In the genomic region with DNA sequence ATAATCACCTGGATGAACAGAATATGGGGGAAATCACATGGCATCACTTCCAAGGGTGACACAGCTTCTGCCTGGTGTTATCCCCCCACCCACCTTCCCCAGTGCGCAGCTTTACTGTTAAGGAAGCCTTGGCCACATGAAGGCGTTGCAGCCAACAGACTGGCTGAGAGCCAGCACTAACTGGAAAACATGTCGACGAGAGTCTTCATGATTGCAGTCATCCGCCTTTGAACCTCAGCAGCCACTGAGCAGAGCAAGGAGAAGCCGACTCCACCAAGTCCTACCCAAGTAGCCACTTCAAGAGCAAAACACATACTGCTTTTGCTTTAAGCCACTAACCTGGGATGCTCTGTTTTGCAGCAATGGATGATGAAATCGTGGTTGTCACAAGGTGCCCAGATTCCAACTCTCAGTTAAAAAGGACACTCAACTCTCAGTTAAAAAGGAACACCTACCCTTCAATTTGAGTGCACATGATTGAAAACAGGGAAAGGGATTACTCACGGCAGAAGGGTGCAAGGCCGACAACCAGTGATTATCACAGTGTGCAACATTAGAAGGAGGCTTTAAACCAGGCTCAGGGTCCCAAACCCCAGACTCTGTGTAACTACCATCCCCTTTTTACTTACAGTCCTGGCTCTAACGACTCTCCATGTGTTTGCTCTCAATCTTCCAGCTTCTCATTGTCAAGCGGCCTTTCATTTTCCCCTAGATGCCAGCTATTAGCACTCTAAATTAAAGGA, we compare ENCODE assay signal across 8 cellular contexts.
A peak's percentile ranks its signal among the peaks of the same experiment; 100 is the strongest.
DNase-seq lines count a peak whose midpoint lies in the region; ATAC-seq and TF ChIP-seq lines count a peak whose summit lies in the region.

No MANE protein-coding gene starts in this region.

- POLR2A ChIA-PET in PC-3 (lab: Charles Lee; ENCODE audit: unreplicated experiment), result no interaction called here

- no peaks in the 10 kb centered on the region for H3K9me3 Mint-ChIP-seq in activated T-helper 17 cell treated with anti-CD3 and anti-CD28 coated beads, Interleukin-2, amount 50 U/mL, for 72 hours
- H3K9me3 Mint-ChIP-seq in natural killer cell, result no peaks in the 10 kb centered on the region

- H3K79me2 ChIP-seq in PC-3 (ENCODE audit: low read length), result no peaks in the 10 kb centered on the region

- H3K4me3 Mint-ChIP-seq in activated T-helper 17 cell treated with anti-CD3 and anti-CD28 coated beads, Interleukin-2, amount 50 U/mL, for 72 hours, result peak overlapping the region; percentile 79
- H3K4me3 Mint-ChIP-seq in natural killer cell, result peak overlapping the region; percentile 73

- H3K9ac ChIP-seq in stomach smooth muscle (ENCODE audit: low read length in 2 of 2), result no peak overlapping the region
- H3K9ac ChIP-seq in PC-3 (ENCODE audit: low read length), result no peak overlapping the region

- no peak for TF ChIP-seq CTCF in cardiac muscle cell (IDR thresholded peaks at IDR 0.05; ENCODE audit: low read depth, low read length)
- no peak for TF ChIP-seq CTCF in natural killer cell (IDR thresholded peaks at IDR 0.05)
- no peak for TF ChIP-seq CTCF in PC-3 (conservative IDR thresholded peaks at IDR 0.05; ENCODE audit: low read depth, low read length)

- CTCF ChIA-PET in PC-3 (lab: Charles Lee), result no interaction called here

- H3K4me3 ChIP-seq in cardiac muscle cell (no peak overlapping the region), stomach smooth muscle (ENCODE audit: low read length in 2 of 2) (no peak overlapping the region), PC-3 (ENCODE audit: low read length) (no peak overlapping the region)

- peak overlapping the region; percentile 59 for H3K27ac ChIP-seq in cardiac muscle cell
- peak overlapping the region; percentile 32 for H3K27ac ChIP-seq in stomach smooth muscle (ENCODE audit: low read length)
- no peak overlapping the region for H3K27ac ChIP-seq in PC-3 (ENCODE audit: low read length)

- no peaks in the 10 kb centered on the region for H3F3A ChIP-seq in PC-3 (ENCODE audit: low read length, unreplicated experiment)

- H3K27me3 Mint-ChIP-seq in activated T-helper 17 cell treated with anti-CD3 and anti-CD28 coated beads, Interleukin-2, amount 50 U/mL, for 72 hours, result no peaks in the 10 kb centered on the region
- H3K27me3 Mint-ChIP-seq in natural killer cell (ENCODE audit: low read depth in 2 of 2), result no peaks in the 10 kb centered on the region

- no peak overlapping the region for H2AFZ ChIP-seq in PC-3 (ENCODE audit: low read length)

- intact Hi-C loops in cardiac septum (cut with DNase I), result loop anchor here (10.0 kb wide), 1 partner anchor 150 kb away; a partner anchor contains a TSS
- intact Hi-C loops in natural killer cell (cut with micrococcal nuclease), result loop anchor here (1.0 kb wide), 1 partner anchor 11 kb away; no protein-coding TSS in a partner anchor
- intact Hi-C loops in PC-3 (cut with micrococcal nuclease), result no loop called here

- H3K36me3 Mint-ChIP-seq in activated T-helper 17 cell treated with anti-CD3 and anti-CD28 coated beads, Interleukin-2, amount 50 U/mL, for 72 hours (ENCODE audit: low read depth), result peaks cover 11% of the 10 kb centered on the region
- no peaks in the 10 kb centered on the region for H3K36me3 Mint-ChIP-seq in natural killer cell

- H3K36me3 ChIP-seq in cardiac muscle cell (no peaks in the 10 kb centered on the region), stomach smooth muscle (ENCODE audit: control insufficient read depth in 2 of 2, insufficient read depth in 2 of 2, low read length in 2 of 2) (no peaks in the 10 kb centered on the region), PC-3 (ENCODE audit: low read depth, low read length) (no peaks in the 10 kb centered on the region)

- H3K27ac Mint-ChIP-seq in activated T-helper 17 cell treated with anti-CD3 and anti-CD28 coated beads, Interleukin-2, amount 50 U/mL, for 72 hours, result peak overlapping the region; percentile 91
- peak overlapping the region; percentile 80 to 83 for H3K27ac Mint-ChIP-seq in natural killer cell

- ATAC-seq in activated T-helper 17 cell treated with anti-CD3 and anti-CD28 coated beads, Interleukin-2, amount 50 U/mL, for 72 hours (replicated peaks), result peak; percentile 93
- ATAC-seq in natural killer cell (peak in 1 of 3 donors; percentile 52), HG03045 (IDR thresholded peaks at IDR 0.05; ENCODE audit: unreplicated experiment) (no peak), PC-3 (no peak)

- H4K20me1 ChIP-seq in PC-3 (ENCODE audit: low read length), result no peaks in the 10 kb centered on the region

- DNase-seq in cardiac muscle cell (ENCODE audit: low read depth in 1 of 2, low spot score in 1 of 2) (peak; percentile 57 to 68), cardiac septum (ENCODE audit: low spot score) (no peak), natural killer cell (no peak), middle frontal gyrus (ENCODE audit: extremely low spot score, low spot score) (no peak), PC-3 (no peak)

- H3K27me3 ChIP-seq in cardiac muscle cell, result no peaks in the 10 kb centered on the region
- no peaks in the 10 kb centered on the region for H3K27me3 ChIP-seq in stomach smooth muscle (ENCODE audit: control insufficient read depth in 1 of 2, insufficient read depth in 2 of 2, low read length in 2 of 2)
- no peaks in the 10 kb centered on the region for H3K27me3 ChIP-seq in PC-3 (ENCODE audit: low read length)

- peaks cover 35% of the 10 kb centered on the region for H3K4me1 Mint-ChIP-seq in activated T-helper 17 cell treated with anti-CD3 and anti-CD28 coated beads, Interleukin-2, amount 50 U/mL, for 72 hours
- H3K4me1 Mint-ChIP-seq in natural killer cell, result peaks cover 37% of the 10 kb centered on the region in 2 donors

- no TSS peak for BruUV-seq in PC-3 (replicated peaks; lab: Mats Ljungman, UMichigan)

- H3K9me3 ChIP-seq in cardiac muscle cell (ENCODE audit: low read depth) (no peaks in the 10 kb centered on the region), stomach smooth muscle (ENCODE audit: control insufficient read depth in 2 of 2, low read length in 2 of 2) (no peaks in the 10 kb centered on the region), PC-3 (ENCODE audit: low read length) (no peaks in the 10 kb centered on the region)

- H3K9me2 ChIP-seq in PC-3 (replicated peaks; ENCODE audit: low read length), result no peaks in the 10 kb centered on the region

- H3K4me1 ChIP-seq in cardiac muscle cell (ENCODE audit: low read depth), result peaks cover 53% of the 10 kb centered on the region
- H3K4me1 ChIP-seq in stomach smooth muscle (ENCODE audit: control insufficient read depth, insufficient read depth, low read length), result peaks cover 22% of the 10 kb centered on the region
- H3K4me1 ChIP-seq in PC-3 (ENCODE audit: insufficient read depth, low read length), result no peaks in the 10 kb centered on the region

- H3K4me2 ChIP-seq in PC-3 (ENCODE audit: low read length), result no peak overlapping the region

Comparison
In these comparisons a context has a peak if more than half of its experiments do, and no peak if none do; other contexts are left out.
1. DNase-seq: peak in cardiac muscle cell (2 of 2); none in cardiac septum (single experiment), natural killer cell (single experiment), middle frontal gyrus (single experiment) and PC-3 (single experiment).